ENCODE assay signal across 12 cellular contexts in genomic region chr6:14001329-14002012, GRCh38.
A peak's percentile ranks its signal among the peaks of the same experiment; 100 is the strongest.
DNase-seq lines count a peak whose midpoint lies in the region; ATAC-seq lines count a peak whose summit lies in the region.
"Had no signal": no experiment of that assay in that cellular context is flagged by ENCODE, and none has a peak within 500 bp of the region (broad histone marks: within the 10 kb centered on the region; RNA-seq: fewer than 3 reads in every experiment).

No MANE protein-coding gene starts in this region.

- no peak for ATAC-seq in GM19455 (IDR thresholded peaks at IDR 0.05; ENCODE audit: unreplicated experiment)
- ATAC-seq in GM21447 (IDR thresholded peaks at IDR 0.05; ENCODE audit: unreplicated experiment), result no peak
- ATAC-seq: stimulated activated effector memory CD8-positive, alpha-beta T cell treated with anti-CD3 and anti-CD28 coated beads, Interleukin-12 subunit alpha, Interleukin-12 subunit beta, amount 100 ng/mL, for 72 hours had no signal

- peak; percentile 98 for DNase-seq in Daoy (ENCODE audit: low read depth)
- peak; percentile 76 for DNase-seq in NCI-H446 treated with DMSO at 0.1 percent for 48 hours (lab: John Stamatoyannopoulos, UW)
- DNase-seq in dedifferentiated amniotic fluid mesenchymal stem cell (ENCODE audit: extremely low spot score), result peak; percentile 85
- DNase-seq in non-pigmented ciliary epithelial cell (ENCODE audit: low read depth), result peak; percentile 96
- no peak for DNase-seq in OCI-M1 (lab: John Stamatoyannopoulos, UW)
- DNase-seq in NCI-H2081 (lab: John Stamatoyannopoulos, UW), result no peak
- DNase-seq: activated gamma-delta T cell, DMS79, spleen had no signal

Comparison
In these comparisons a context has a peak if more than half of its experiments do, and no peak if none do; other contexts are left out.
1. DNase-seq: peak in Daoy (single experiment), NCI-H446 treated with DMSO at 0.1 percent for 48 hours (single experiment), dedifferentiated amniotic fluid mesenchymal stem cell (single experiment) and non-pigmented ciliary epithelial cell (single experiment); none in OCI-M1 (single experiment) and NCI-H2081 (0 of 2).